ENCODE assay signal across 13 cellular contexts in genomic region chr5:142674438-142675210, GRCh38. TPM values are rescaled to one million over a fixed set of nuclear protein-coding genes. Genes with fewer than 3 reads are reported as not detected.
DNase-seq lines count a peak whose midpoint lies in the region; ATAC-seq and TF ChIP-seq lines count a peak whose summit lies in the region.
"Had no signal": no experiment of that assay in that cellular context is flagged by ENCODE, and none has a peak within 500 bp of the region (broad histone marks: within the 10 kb centered on the region; RNA-seq: fewer than 3 reads in every experiment).

No MANE protein-coding gene starts in this region.

- no peak overlapping the region for H3K4me2 ChIP-seq in GM23338

- DNase-seq in HK-2 (ENCODE audit: unreplicated experiment) (peak; percentile 10), breast epithelium (ENCODE audit: low spot score in 2 of 2) (no peak), left ventricle myocardium inferior (no peak), GM23338 (ENCODE audit: low spot score) (no peak), ureter (ENCODE audit: low spot score) (no peak), DMS53 treated with DMSO at 0.1 percent for 48 hours (lab: John Stamatoyannopoulos, UW; ENCODE audit: unreplicated experiment) (no peak)
- DNase-seq: activated T-cell treated with anti-CD3 and anti-CD28 coated beads, Interleukin-2, amount 50 U/mL, for 72 hours; DND-41; effector CD4-positive, alpha-beta T cell; H7; NCI-H1105 had no signal

- peaks cover 3% of the 10 kb centered on the region for H3K27me3 Mint-ChIP-seq in GM23338 (ENCODE audit: insufficient read depth, low read depth, poor library complexity)

- no peak overlapping the region; the same call in 1 of the 2 replicates for H2AFZ ChIP-seq in GM23338

- intact Hi-C loops in breast epithelium (cut with DNase I; ENCODE audit: low total_unique reads) (no loop called here), left ventricle myocardium inferior (cut with micrococcal nuclease) (no loop called here)

- H3K36me3 ChIP-seq in breast epithelium, result no peaks in the 10 kb centered on the region
- peaks cover 7% of the 10 kb centered on the region for H3K36me3 ChIP-seq in left ventricle myocardium inferior
- no peaks in the 10 kb centered on the region for H3K36me3 ChIP-seq in skeletal muscle tissue (ENCODE audit: control insufficient read depth in 3 of 3, insufficient read depth in 3 of 3, low read length in 3 of 3)
- no peaks in the 10 kb centered on the region for H3K36me3 ChIP-seq in GM23338 (ENCODE audit: insufficient read depth)

- no peaks in the 10 kb centered on the region for H3F3A ChIP-seq in GM23338 (replicated peaks; ENCODE audit: low read depth)

- H3K27ac Mint-ChIP-seq in GM23338, result no peak overlapping the region
- H3K27ac Mint-ChIP-seq: activated T-cell treated with anti-CD3 and anti-CD28 coated beads, Interleukin-2, amount 50 U/mL, for 72 hours had no signal

- H3K9me2 ChIP-seq in GM23338 (ENCODE audit: insufficient read depth), result peaks cover 13% of the 10 kb centered on the region; the same call in 1 of the 2 replicates

- H3K79me2 ChIP-seq in GM23338 (replicated peaks; ENCODE audit: insufficient read depth), result no peaks in the 10 kb centered on the region

- H3K27me3 ChIP-seq in breast epithelium (no peaks in the 10 kb centered on the region), left ventricle myocardium inferior (ENCODE audit: low read depth) (no peaks in the 10 kb centered on the region), skeletal muscle tissue (ENCODE audit: control insufficient read depth in 3 of 3, insufficient read depth in 3 of 3, low read length in 3 of 3) (no peaks in the 10 kb centered on the region), GM23338 (ENCODE audit: insufficient read depth) (no peaks in the 10 kb centered on the region)

- H3K9me3 ChIP-seq in breast epithelium, result no peaks in the 10 kb centered on the region
- no peaks in the 10 kb centered on the region for H3K9me3 ChIP-seq in left ventricle myocardium inferior (replicated peaks)
- H3K9me3 ChIP-seq in skeletal muscle tissue (ENCODE audit: control insufficient read depth in 3 of 3, low read length in 3 of 3), result no peaks in the 10 kb centered on the region

- no peaks in the 10 kb centered on the region for H3K36me3 Mint-ChIP-seq in GM23338 (ENCODE audit: low read depth)

- H3K4me1 ChIP-seq in breast epithelium (no peaks in the 10 kb centered on the region), left ventricle myocardium inferior (peaks cover 53% of the 10 kb centered on the region), skeletal muscle tissue (ENCODE audit: control insufficient read depth in 3 of 3, insufficient read depth in 3 of 3, low read length in 3 of 3) (peaks cover 6 to 14% (median 8%) of the 10 kb centered on the region in 3 donors), GM23338 (ENCODE audit: insufficient read depth) (peaks cover 23% of the 10 kb centered on the region)

- TF ChIP-seq POLR2A in breast epithelium (IDR thresholded peaks at IDR 0.05), result no peak

- no peaks in the 10 kb centered on the region for H4K20me1 ChIP-seq in GM23338 (replicated peaks; ENCODE audit: insufficient read depth)

- ATAC-seq in GM23338 (no peak), HG03095 (IDR thresholded peaks at IDR 0.05; ENCODE audit: unreplicated experiment) (no peak)
- ATAC-seq: activated T-cell treated with anti-CD3 and anti-CD28 coated beads, Interleukin-2, amount 50 U/mL, for 72 hours had no signal

- TF ChIP-seq CTCF in breast epithelium (IDR thresholded peaks at IDR 0.05), result no peak
- TF ChIP-seq CTCF in left ventricle myocardium inferior (IDR thresholded peaks at IDR 0.05; ENCODE audit: borderline replicate concordance), result no peak
- TF ChIP-seq CTCF in GM23338 (conservative IDR thresholded peaks at IDR 0.05; ENCODE audit: low read depth in 2 of 2), result no peak

- no peak overlapping the region for H3K4me3 Mint-ChIP-seq in GM23338
- H3K4me3 Mint-ChIP-seq: activated T-cell treated with anti-CD3 and anti-CD28 coated beads, Interleukin-2, amount 50 U/mL, for 72 hours had no signal

- H3K9me3 Mint-ChIP-seq in GM23338, result no peaks in the 10 kb centered on the region
- H3K9me3 Mint-ChIP-seq: activated T-cell treated with anti-CD3 and anti-CD28 coated beads, Interleukin-2, amount 50 U/mL, for 72 hours had no signal

- H3K9ac ChIP-seq in skeletal muscle tissue (ENCODE audit: low read depth in 1 of 3, low read length in 3 of 3), result no peak overlapping the region

- H3K4me1 Mint-ChIP-seq in GM23338, result peaks cover 17% of the 10 kb centered on the region

- H3K27ac ChIP-seq in breast epithelium (peak overlapping the region; percentile 81 to 92), left ventricle myocardium inferior (replicated peaks) (peak overlapping the region; percentile 72), skeletal muscle tissue (ENCODE audit: low read depth, low read length) (peak overlapping the region; percentile 80), GM23338 (ENCODE audit: low read depth) (no peak overlapping the region)

- H3K4me3 ChIP-seq in breast epithelium, result no peak overlapping the region
- no peak overlapping the region for H3K4me3 ChIP-seq in left ventricle myocardium inferior
- no peak overlapping the region for H3K4me3 ChIP-seq in skeletal muscle tissue (ENCODE audit: low read length in 3 of 3)
- H3K4me3 ChIP-seq in GM23338, result no peak overlapping the region

TF ChIP-seq in GM23338, 12 proteins besides CTCF, POLR2A, EP300 and RAD21 (continues in another document):
- TF ChIP-seq EZH2 (IDR thresholded peaks at IDR 0.05; ENCODE audit: low read depth, unreplicated experiment), result no peak
- TF ChIP-seq REST (IDR thresholded peaks at IDR 0.05; ENCODE audit: unreplicated experiment), result no peak
- TF ChIP-seq JUNB (IDR thresholded peaks at IDR 0.05; ENCODE audit: unreplicated experiment), result no peak
- no peak for TF ChIP-seq ZNF331 (CRISPR knock-in tag; IDR thresholded peaks at IDR 0.05; ENCODE audit: low read depth)
- TF ChIP-seq EZH2phosphoT487 (IDR thresholded peaks at IDR 0.05; ENCODE audit: unreplicated experiment), result no peak
- TF ChIP-seq ZNF114 (CRISPR knock-in tag; IDR thresholded peaks at IDR 0.05), result no peak
- no peak for TF ChIP-seq CREB1 (CRISPR knock-in tag; IDR thresholded peaks at IDR 0.05; ENCODE audit: low read depth)
- no peak for TF ChIP-seq NANOG (IDR thresholded peaks at IDR 0.05; ENCODE audit: borderline replicate concordance)
- no peak for TF ChIP-seq POLR2AphosphoS5 (IDR thresholded peaks at IDR 0.05; ENCODE audit: low read depth)
- TF ChIP-seq ETS1 (IDR thresholded peaks at IDR 0.05), result no peak
- TF ChIP-seq STAT1 (IDR thresholded peaks at IDR 0.05; ENCODE audit: unreplicated experiment), result no peak

RNA-seq across cellular contexts. Expression of gene FGF1, which starts 11.3 kb away (rescaled TPM):
- total RNA-seq in breast epithelium (10 to 100 TPM in 1 of 3 donors, 1 to 10 TPM in 1, under 1 TPM in 1; 0.32 to 20.3 (median 6.6) TPM), left ventricle myocardium inferior (59.9 TPM), skeletal muscle tissue (2.6 TPM), ureter (not detected)
- total RNA-seq in GM23338 (2014; rRNA removed; shearing (Covaris generic)), result 0.12 and 0.21 TPM in 2 replicates
- 0.34 TPM in 1 of 2 replicates, not detected in the other for polyA plus RNA-seq in GM23338 (2016; fragmentation: Nextera tagmentation; extraction: Ambion mirVana)
- total RNA-seq: activated T-cell treated with anti-CD3 and anti-CD28 coated beads, Interleukin-2, amount 50 U/mL, for 72 hours had no signal
